ENCODE assay signal across 9 cellular contexts in the genomic region with DNA sequence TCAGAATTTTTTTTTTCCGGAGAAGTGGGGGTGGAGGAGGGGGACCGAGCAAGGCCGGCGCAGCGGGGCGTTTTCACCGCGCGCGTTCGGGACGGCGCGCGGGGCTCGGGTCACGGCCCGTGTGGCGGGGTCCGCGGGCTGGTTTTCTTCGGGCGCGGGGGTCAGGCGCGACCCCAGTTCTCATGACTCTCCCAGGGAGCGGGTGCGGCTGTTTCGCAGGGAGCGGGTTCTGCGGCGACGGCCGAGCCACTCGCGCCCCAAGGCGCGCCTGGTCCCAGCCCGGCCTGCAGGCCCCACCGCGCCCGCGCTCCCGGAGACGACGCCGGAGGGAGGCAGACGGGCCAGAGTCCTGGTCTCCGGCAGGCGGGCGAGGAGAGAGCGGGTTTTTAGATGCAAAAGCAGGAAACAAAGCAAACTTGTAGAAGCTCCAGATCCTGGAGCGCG. TPM values are rescaled to one million over a fixed set of nuclear protein-coding genes. Genes with fewer than 3 reads are reported as not detected.
DNase-seq lines count a peak whose midpoint lies in the region; ATAC-seq, FAIRE-seq and TF ChIP-seq lines count a peak whose summit lies in the region.
"Had no signal": no experiment of that assay in that cellular context is flagged by ENCODE, and none has a peak within 500 bp of the region (broad histone marks: within the 10 kb centered on the region; RNA-seq: fewer than 3 reads in every experiment).

No MANE protein-coding gene starts in this region.

- H3K27ac ChIP-seq in cardiac muscle cell, result peak overlapping the region; percentile 78
- peak overlapping the region; percentile 97 to 99 for H3K27ac ChIP-seq in coronary artery
- H3K27ac ChIP-seq in mesodermal cell (ENCODE audit: low read depth, low read length, severe bottlenecking), result peak overlapping the region; percentile 97
- H3K27ac ChIP-seq in upper lobe of left lung, result peak overlapping the region; percentile 93 to 99 (median 96)

- H3K9me3 ChIP-seq in cardiac muscle cell (ENCODE audit: low read depth) (no peaks in the 10 kb centered on the region), mesodermal cell (ENCODE audit: control insufficient read depth, low read length) (no peaks in the 10 kb centered on the region), upper lobe of left lung (no peaks in the 10 kb centered on the region)

- DNase-seq in cardiac muscle cell (ENCODE audit: low read depth in 1 of 2, low spot score in 1 of 2) (peak in 1 of 2 donors; percentile 51), left cardiac atrium (no peak), coronary artery (ENCODE audit: low spot score) (no peak), upper lobe of left lung (peak in 1 of 2 donors; percentile 91), UCSD-AML1 (lab: John Stamatoyannopoulos, UW; ENCODE audit: unreplicated experiment) (no peak), urothelium cell line (ENCODE audit: low spot score) (no peak)
- DNase-seq in stimulated activated CD4-positive, alpha-beta T cell treated with anti-CD3 and anti-CD28 coated beads, Interleukin-2, amount 100 ng/mL, for 48 hours, result no peak
- DNase-seq: activated gamma-delta T cell had no signal

- no peak for TF ChIP-seq POLR2A in upper lobe of left lung (IDR thresholded peaks at IDR 0.05)

- H3K4me3 ChIP-seq in cardiac muscle cell, result peak overlapping the region; percentile 87
- H3K4me3 ChIP-seq in coronary artery, result peak overlapping the region; percentile 97
- H3K4me3 ChIP-seq in mesodermal cell (ENCODE audit: extremely low read depth, insufficient read depth, low read length, poor library complexity, severe bottlenecking), result peak overlapping the region; percentile 88
- H3K4me3 ChIP-seq in upper lobe of left lung, result peak overlapping the region; percentile 36 to 85 (median 64)

- 0 to 1% methylated on average over 41 to 52 of the region's 54 CpGs for WGBS in mesodermal cell (ENCODE audit: insufficient coverage in 2 of 2), 2 experiments
- WGBS in upper lobe of left lung, 2 donors, result 1 to 3% methylated on average over 5 to 51 of the region's 54 CpGs

- TF ChIP-seq EP300 in upper lobe of left lung (IDR thresholded peaks at IDR 0.05), result no peak

- no peak for ATAC-seq in left cardiac atrium
- ATAC-seq in upper lobe of left lung (ENCODE audit: low FRiP score in 2 of 2), result no peak

- no peak for TF ChIP-seq CTCF in cardiac muscle cell (IDR thresholded peaks at IDR 0.05; ENCODE audit: low read depth, low read length)
- TF ChIP-seq CTCF in coronary artery (IDR thresholded peaks at IDR 0.05), result no peak
- no peak for TF ChIP-seq CTCF in upper lobe of left lung (IDR thresholded peaks at IDR 0.05)

- H3K27me3 ChIP-seq in cardiac muscle cell (no peaks in the 10 kb centered on the region), upper lobe of left lung (peaks cover 0 to 17% (median 0%) of the 10 kb centered on the region in 4 donors)

- peaks cover 34% of the 10 kb centered on the region for H3K4me1 ChIP-seq in cardiac muscle cell (ENCODE audit: low read depth)
- H3K4me1 ChIP-seq in mesodermal cell (ENCODE audit: control insufficient read depth, insufficient read depth, low read length, poor library complexity, severe bottlenecking), result peaks cover 25% of the 10 kb centered on the region
- peaks cover 56 to 77% (median 61%) of the 10 kb centered on the region in 4 donors for H3K4me1 ChIP-seq in upper lobe of left lung

- intact Hi-C loops in left cardiac atrium (cut with DNase I), result loop anchor here (2.0 to 10.0 kb wide), 3 partner anchors 104 to 141 kb away; no protein-coding TSS in a partner anchor

- no peak for FAIRE-seq in urothelium cell line (lab: Jason Lieb, UNC)

- H3K36me3 ChIP-seq in cardiac muscle cell (no peaks in the 10 kb centered on the region), mesodermal cell (ENCODE audit: control insufficient read depth, insufficient read depth, low read length) (peaks cover 7% of the 10 kb centered on the region), upper lobe of left lung (no peaks in the 10 kb centered on the region)

RNA-seq across cellular contexts. Expression of gene BAHCC1, which starts 1.0 kb away (rescaled TPM):
- 27.1 and 47.3 TPM in 2 replicates for total RNA-seq in cardiac muscle cell
- polyA plus RNA-seq in cardiac muscle cell, result 20.0 and 20.3 TPM in 2 replicates
- total RNA-seq in left cardiac atrium, result 1 to 10 TPM; 8.3 to 9.9 TPM
- polyA plus RNA-seq in mesodermal cell (2013, experiment 1 of 2), result 29.9 TPM
- 21.6 TPM for polyA plus RNA-seq in mesodermal cell (2013, experiment 2 of 2)
- total RNA-seq in upper lobe of left lung, result 10 to 100 TPM in 5 of 6 donors, 1 to 10 TPM in 1; 8.2 to 81.7 (median 21.0) TPM
